In the genomic region with DNA sequence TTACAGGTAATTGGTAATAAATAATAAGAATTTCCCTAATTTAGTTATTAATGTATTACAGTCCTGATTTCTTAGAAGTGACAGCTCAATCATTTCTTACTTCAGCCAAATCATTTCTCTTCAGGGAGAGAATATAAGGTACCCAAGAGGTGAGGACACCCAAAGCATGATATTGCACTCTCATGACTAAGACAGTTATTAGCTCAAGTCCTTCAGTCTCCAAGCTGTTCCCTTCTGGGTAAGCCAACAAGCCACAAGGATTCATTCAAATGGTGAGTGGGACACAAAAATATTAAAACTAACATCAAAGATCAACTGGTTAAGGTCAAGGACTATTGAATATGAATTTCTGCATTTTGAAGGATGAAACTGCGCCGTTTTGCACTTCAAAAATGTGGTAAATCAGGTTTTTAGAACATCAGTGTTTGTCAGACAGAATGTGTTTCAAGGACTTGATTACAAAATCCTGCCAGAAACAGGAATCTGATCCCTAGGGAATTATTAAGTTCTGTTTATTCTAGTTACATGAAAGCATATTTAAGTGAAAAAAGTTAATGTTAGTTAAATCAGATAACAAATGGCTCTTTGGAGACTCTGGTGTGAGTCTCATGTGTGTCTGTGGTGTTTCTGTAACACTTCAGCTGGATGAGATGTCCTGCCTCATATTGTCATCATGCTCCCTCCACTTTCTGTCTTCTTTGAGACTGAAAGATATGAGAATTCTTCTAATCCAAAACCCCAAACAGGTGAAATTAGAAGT, we compare ENCODE assay signal across 21 cellular contexts.
DNase-seq lines count a peak whose midpoint lies in the region; ATAC-seq and TF ChIP-seq lines count a peak whose summit lies in the region.
"Had no signal": no experiment of that assay in that cellular context is flagged by ENCODE, and none has a peak within 500 bp of the region (broad histone marks: within the 10 kb centered on the region; RNA-seq: fewer than 3 reads in every experiment).

No MANE protein-coding gene starts in this region.

- H3K36me3 ChIP-seq in IMR-90 (ENCODE audit: control insufficient read depth, insufficient read depth, low read length) (no peaks in the 10 kb centered on the region), hepatocyte (replicated peaks; ENCODE audit: insufficient read depth, low read depth) (no peaks in the 10 kb centered on the region)
- H3K36me3 ChIP-seq: adrenal gland had no signal

- BruUV-seq in IMR-90 (replicated peaks; lab: Mats Ljungman, UMichigan) = no TSS peak

- H4K91ac ChIP-seq in IMR-90 (ENCODE audit: insufficient read depth, low read depth, low read length) = no peak overlapping the region

- H3K36me3 Mint-ChIP-seq in chondrocyte (ENCODE audit: low read depth) = no peaks in the 10 kb centered on the region
- H3K36me3 Mint-ChIP-seq: brain; CD14-positive monocyte; stimulated activated naive B cell treated with anti-CD40 and anti-IgM and Interleukin-4, amounts not matched to agents 10 μg/mL and 1 μg/mL and 100 μg/mL, for 72 hours had no signal

- dilution Hi-C loops in IMR-90 (cut with HindIII; ENCODE audit: low sequenced_read_pairs, unreplicated experiment) = no loop called here

- no peak overlapping the region for H3K14ac ChIP-seq in IMR-90 (replicated peaks; ENCODE audit: low read depth, low read length)

- no peaks in the 10 kb centered on the region; the same call in 1 of the 2 replicates for H3K9me3 ChIP-seq in IMR-90 (ENCODE audit: control insufficient read depth, insufficient read depth, low read length)
- H3K9me3 ChIP-seq in hepatocyte (ENCODE audit: low read depth) = no peaks in the 10 kb centered on the region
- H3K9me3 ChIP-seq: adrenal gland had no signal

- 100% methylated on average over 2 of the region's 2 CpGs; no CpG with 5 or more reads in 1 of the 2 experiments for WGBS in IMR-90 (ENCODE audit: extremely low coverage in 2 of 2, insufficient read length in 1 of 2), 2 experiments
- WGBS in hepatocyte (ENCODE audit: low lambda C conversion rate, missing lambda C conversion rate) = 55% methylated on average over 2 of the region's 2 CpGs

- H3K23ac ChIP-seq in IMR-90 (ENCODE audit: low read depth, low read length) = no peak overlapping the region

- peak overlapping the region; percentile 38; the same call in 1 of the 2 replicates for H2BK20ac ChIP-seq in IMR-90 (ENCODE audit: low read depth, low read length)

- TF ChIP-seq CTCF in IMR-90 (conservative IDR thresholded peaks at IDR 0.05; ENCODE audit: low read depth, low read length) (no peak), chondrocyte (IDR thresholded peaks at IDR 0.05) (no peak), hepatocyte (IDR thresholded peaks at IDR 0.05; ENCODE audit: poor library complexity) (no peak)

- H3K56ac ChIP-seq in IMR-90 (ENCODE audit: extremely low read depth, insufficient read depth, low read length) = no peak overlapping the region

- no peaks in the 10 kb centered on the region for H3K79me2 ChIP-seq in hepatocyte

- no peak overlapping the region; the same call in 2 of the 3 replicates for H2BK15ac ChIP-seq in IMR-90 (ENCODE audit: low read depth, low read length)

- no peaks in the 10 kb centered on the region for H3K9me2 ChIP-seq in hepatocyte (replicated peaks; ENCODE audit: insufficient read depth)

- H3K4me2 ChIP-seq in IMR-90 (ENCODE audit: low read depth, low read length) = no peak overlapping the region
- peak overlapping the region; percentile 6 for H3K4me2 ChIP-seq in hepatocyte

- H3K4me3 ChIP-seq in IMR-90 (ENCODE audit: insufficient read depth, low read depth, low read length) (no peak overlapping the region), hepatocyte (no peak overlapping the region)
- H3K4me3 ChIP-seq: adrenal gland had no signal

- peaks cover 52% of the 10 kb centered on the region for H3K4me1 Mint-ChIP-seq in chondrocyte (ENCODE audit: low read depth)
- H3K4me1 Mint-ChIP-seq: activated CD4-positive, alpha-beta T cell treated with anti-CD3 and anti-CD28 coated beads for 36 hours; brain; CD14-positive monocyte; stimulated activated naive B cell treated with anti-CD40 and anti-IgM and Interleukin-4, amounts not matched to agents 10 μg/mL and 1 μg/mL and 100 μg/mL, for 72 hours had no signal

- H4K8ac ChIP-seq in IMR-90 (ENCODE audit: low read depth in 2 of 2, low read length in 2 of 2) = no peak overlapping the region

- TF ChIP-seq POLR2A in IMR-90 (IDR thresholded peaks at IDR 0.05; ENCODE audit: low read depth, low read length) = no peak

- H3K27ac ChIP-seq in IMR-90 (ENCODE audit: insufficient read depth, low read length) (no peak overlapping the region), hepatocyte (peak overlapping the region; percentile 36)
- H3K27ac ChIP-seq: adrenal gland had no signal

- H3K27ac Mint-ChIP-seq in chondrocyte (ENCODE audit: unreplicated experiment) = peak overlapping the region; percentile 72
- H3K27ac Mint-ChIP-seq: activated CD4-positive, alpha-beta T cell treated with anti-CD3 and anti-CD28 coated beads for 36 hours; brain; CD14-positive monocyte; stimulated activated naive B cell treated with anti-CD40 and anti-IgM and Interleukin-4, amounts not matched to agents 10 μg/mL and 1 μg/mL and 100 μg/mL, for 72 hours; T-helper 1 cell treated with Interleukin-12 subunit alpha and Interleukin-12 subunit beta and Interleukin-4 antibody, amounts not matched to agents 30 μg/mL and 1 μg/mL, for 36 hours had no signal

- in situ Hi-C loops in IMR-90 (cut with MboI; ENCODE audit: low sequenced_read_pairs) = no loop called here

- no peak overlapping the region for H3K4me3 Mint-ChIP-seq in chondrocyte (ENCODE audit: unreplicated experiment)
- H3K4me3 Mint-ChIP-seq: activated CD4-positive, alpha-beta T cell treated with anti-CD3 and anti-CD28 coated beads for 36 hours; brain; CD14-positive monocyte; stimulated activated naive B cell treated with anti-CD40 and anti-IgM and Interleukin-4, amounts not matched to agents 10 μg/mL and 1 μg/mL and 100 μg/mL, for 72 hours; T-helper 1 cell treated with Interleukin-12 subunit alpha and Interleukin-12 subunit beta and Interleukin-4 antibody, amounts not matched to agents 30 μg/mL and 1 μg/mL, for 36 hours had no signal

- H3K9me1 ChIP-seq in IMR-90 (ENCODE audit: insufficient read depth, low read length) = no peaks in the 10 kb centered on the region

- H3K27me3 ChIP-seq in IMR-90 (ENCODE audit: control insufficient read depth, insufficient read depth, low read length) = no peaks in the 10 kb centered on the region
- no peaks in the 10 kb centered on the region for H3K27me3 ChIP-seq in hepatocyte
- H3K27me3 ChIP-seq: adrenal gland had no signal

- H2BK5ac ChIP-seq in IMR-90 (ENCODE audit: low read depth, low read length, poor library complexity, severe bottlenecking) = no peak overlapping the region

- no peaks in the 10 kb centered on the region for H3K27me3 Mint-ChIP-seq in chondrocyte (ENCODE audit: low read depth)
- H3K27me3 Mint-ChIP-seq: activated CD4-positive, alpha-beta T cell treated with anti-CD3 and anti-CD28 coated beads for 36 hours; brain; stimulated activated naive B cell treated with anti-CD40 and anti-IgM and Interleukin-4, amounts not matched to agents 10 μg/mL and 1 μg/mL and 100 μg/mL, for 72 hours had no signal

- no peaks in the 10 kb centered on the region for H3K79me1 ChIP-seq in IMR-90 (ENCODE audit: low read depth in 1 of 2, low read length in 2 of 2)

- CTCF ChIA-PET in IMR-90 (lab: Yijun Ruan, JAX) = interaction anchor here (0.5 kb wide), 1 partner anchor 32 kb away, joined by 3 read pairs; no protein-coding TSS in a partner anchor

- no peak overlapping the region for H3K9ac ChIP-seq in IMR-90 (ENCODE audit: low read depth, low read length)

- peak overlapping the region; percentile 95 for H3K18ac ChIP-seq in IMR-90 (ENCODE audit: low read depth, low read length)

- H3K4ac ChIP-seq in IMR-90 (ENCODE audit: low read depth, low read length) = no peak overlapping the region; the same call in 1 of the 2 replicates

- POLR2A ChIA-PET in IMR-90 (lab: Charles Lee; ENCODE audit: unreplicated experiment) = no interaction called here

- DNase-seq in IMR-90 (peak; percentile 23), chondrocyte (ENCODE audit: low spot score) (no peak), hepatocyte (ENCODE audit: low spot score) (no peak), sciatic nerve (ENCODE audit: low spot score) (no peak), NCI-H226 (no peak), AML-193 (lab: John Stamatoyannopoulos, UW) (no peak)
- DNase-seq: activated CD4-positive, alpha-beta T cell treated with anti-CD3 and anti-CD28 coated beads for 36 hours; activated naive CD4-positive, alpha-beta T cell; activated T-cell treated with anti-CD3 and anti-CD28 coated beads, Interleukin-2, amount 50 U/mL, for 48 hours; adrenal gland; KG1; kidney; NCI-H510A treated with DMSO at 0.1 percent for 48 hours; stimulated activated CD4-positive, alpha-beta T cell treated with anti-CD3 and anti-CD28 coated beads, Interleukin-4, amount 100 ng/mL, for 24 hours; stimulated activated naive B cell treated with anti-CD40 and anti-IgM and Interleukin-4, amounts not matched to agents 10 μg/mL and 1 μg/mL and 100 μg/mL, for 72 hours had no signal

- no peaks in the 10 kb centered on the region for H4K20me1 ChIP-seq in IMR-90 (ENCODE audit: insufficient read depth, low read length)
- H4K20me1 ChIP-seq in hepatocyte (ENCODE audit: insufficient read depth, poor library complexity, severe bottlenecking) = no peaks in the 10 kb centered on the region

- H2AK5ac ChIP-seq in IMR-90 (ENCODE audit: low read depth, low read length) = no peak overlapping the region

- intact Hi-C loops in IMR-90 (cut with micrococcal nuclease) (loop anchor here (5.0 kb wide), 1 partner anchor 216 kb away; no protein-coding TSS in a partner anchor), sciatic nerve (cut with DNase I) (no loop called here)

- peaks cover 7% of the 10 kb centered on the region for H3K4me1 ChIP-seq in IMR-90 (ENCODE audit: control insufficient read depth, insufficient read depth, low read length)
- H3K4me1 ChIP-seq in hepatocyte (ENCODE audit: insufficient read depth) = peaks cover 18% of the 10 kb centered on the region
- H3K4me1 ChIP-seq: adrenal gland had no signal

- H4K5ac ChIP-seq in IMR-90 (ENCODE audit: low read depth, low read length) = peak overlapping the region; percentile 61; the same call in 1 of the 2 replicates

- no peaks in the 10 kb centered on the region for H3K9me3 Mint-ChIP-seq in chondrocyte (ENCODE audit: low read depth)
- H3K9me3 Mint-ChIP-seq: CD14-positive monocyte; stimulated activated naive B cell treated with anti-CD40 and anti-IgM and Interleukin-4, amounts not matched to agents 10 μg/mL and 1 μg/mL and 100 μg/mL, for 72 hours; T-helper 1 cell treated with Interleukin-12 subunit alpha and Interleukin-12 subunit beta and Interleukin-4 antibody, amounts not matched to agents 30 μg/mL and 1 μg/mL, for 36 hours had no signal

- ATAC-seq in IMR-90 (ENCODE audit: low read depth) = no peak
- peak; percentile 71 for ATAC-seq in sciatic nerve
- ATAC-seq in HG03565 (IDR thresholded peaks at IDR 0.05; ENCODE audit: unreplicated experiment) = no peak
- ATAC-seq in HG02938 (IDR thresholded peaks at IDR 0.05; ENCODE audit: unreplicated experiment) = no peak
- ATAC-seq: activated CD4-positive, alpha-beta T cell treated with anti-CD3 and anti-CD28 coated beads for 36 hours; esophagus mucosa; stimulated activated naive B cell treated with anti-CD40 and anti-IgM and Interleukin-4, amounts not matched to agents 10 μg/mL and 1 μg/mL and 100 μg/mL, for 72 hours had no signal

- no peak for TF ChIP-seq RAD21 in IMR-90 (IDR thresholded peaks at IDR 0.05; ENCODE audit: low read length)

- H2AFZ ChIP-seq in IMR-90 (replicated peaks; ENCODE audit: low read length, poor library complexity) = no peak overlapping the region
- no peak overlapping the region for H2AFZ ChIP-seq in hepatocyte

- H2AK9ac ChIP-seq in IMR-90 (replicated peaks; ENCODE audit: low read depth, low read length, poor library complexity) = no peak overlapping the region

- peak overlapping the region; percentile 23; the same call in 1 of the 2 replicates for H2BK120ac ChIP-seq in IMR-90 (ENCODE audit: low read depth, low read length)
